8 cellular contexts compared by ENCODE assay signal in the genomic region with DNA sequence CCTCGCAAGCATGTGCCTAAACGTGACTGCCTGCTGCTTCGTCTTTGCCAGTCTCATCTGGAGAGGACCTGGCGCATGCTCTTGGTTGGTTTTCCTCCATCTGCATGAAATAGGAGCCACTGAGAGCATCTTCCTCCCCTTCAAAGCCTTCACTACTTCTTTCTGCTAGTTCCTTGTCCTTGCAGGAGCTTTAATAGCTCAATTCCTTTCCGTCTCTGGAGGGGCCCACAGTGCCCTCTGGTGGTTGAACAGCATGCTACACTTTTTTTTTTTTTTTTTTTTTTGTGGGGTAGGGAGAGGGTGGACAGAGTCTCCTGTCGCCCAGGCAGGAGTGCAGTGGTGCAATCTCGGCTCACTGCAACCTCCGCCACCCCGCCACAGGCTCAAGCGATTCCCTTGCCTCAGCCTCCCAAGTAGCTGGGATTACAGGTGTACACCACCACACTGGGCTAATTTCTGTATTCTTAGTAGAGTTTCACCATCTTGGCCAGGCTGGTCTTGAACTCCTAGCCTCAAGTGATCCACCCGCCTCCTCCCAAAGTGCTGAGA. TPM values are rescaled to one million over a fixed set of nuclear protein-coding genes. Genes with fewer than 3 reads are reported as not detected.
DNase-seq lines count a peak whose midpoint lies in the region; ATAC-seq and TF ChIP-seq lines count a peak whose summit lies in the region.

No MANE protein-coding gene starts in this region.

- no peaks in the 10 kb centered on the region for H3K27me3 Mint-ChIP-seq in osteocyte (ENCODE audit: unreplicated experiment)

- H3K79me2 ChIP-seq in GM23248 (ENCODE audit: insufficient read depth): no peaks in the 10 kb centered on the region

- no peaks in the 10 kb centered on the region for H3F3A ChIP-seq in GM23248 (ENCODE audit: insufficient read depth)

- DNase-seq in Ammon's horn (ENCODE audit: low spot score) (peak; percentile 52), GM23248 (peak; percentile 70), OCI-M1 (lab: John Stamatoyannopoulos, UW) (peak; percentile 82), fibroblast of the aortic adventitia (ENCODE audit: low read depth) (peak; percentile 67), osteocyte (ENCODE audit: extremely low spot score, unreplicated experiment) (peak; percentile 82), NCI-H128 (lab: John Stamatoyannopoulos, UW; ENCODE audit: unreplicated experiment) (no peak)
- DNase-seq in activated T-cell treated with anti-CD3 and anti-CD28 coated beads, Interleukin-2, amount 50 U/mL, for 48 hours: peak; percentile 77 to 78

- 0 out of 2 replicates have a peak overlapping the region, but pooled peaks have one; percentile 32 for H2AFZ ChIP-seq in GM23248

- no peaks in the 10 kb centered on the region for H3K36me3 Mint-ChIP-seq in osteocyte (ENCODE audit: unreplicated experiment)

- no peaks in the 10 kb centered on the region for H4K20me1 ChIP-seq in GM23248 (ENCODE audit: insufficient read depth)

- H3K27ac Mint-ChIP-seq in osteocyte (ENCODE audit: unreplicated experiment): no peak overlapping the region

- H3K9me3 ChIP-seq in GM23248 (ENCODE audit: low read depth): no peaks in the 10 kb centered on the region

- H3K27me3 ChIP-seq in GM23248 (replicated peaks; ENCODE audit: insufficient read depth): no peaks in the 10 kb centered on the region

- in situ Hi-C loops in GM23248 (cut with MboI): loop anchor here (5.0 kb wide), 1 partner anchor 153 kb away; no protein-coding TSS in a partner anchor

- no peaks in the 10 kb centered on the region for H3K36me3 ChIP-seq in GM23248 (ENCODE audit: low read depth)

- TF ChIP-seq CTCF in fibroblast of the aortic adventitia (IDR thresholded peaks at IDR 0.05; ENCODE audit: insufficient read depth, low read length): peak; percentile 78
- peak; percentile 77 for TF ChIP-seq CTCF in osteocyte (IDR thresholded peaks at IDR 0.05)

- H3K4me2 ChIP-seq in GM23248 (ENCODE audit: unreplicated experiment): no peak overlapping the region

- H3K9me2 ChIP-seq in GM23248 (ENCODE audit: insufficient read depth): no peaks in the 10 kb centered on the region

- H3K4me1 Mint-ChIP-seq in osteocyte (ENCODE audit: unreplicated experiment): no peaks in the 10 kb centered on the region

- WGBS in GM23248 (ENCODE audit: low coverage in 1 of 2, low lambda C conversion rate in 2 of 2, missing lambda C conversion rate in 2 of 2), 2 experiments: 27 to 37% methylated on average over 11 of the region's 11 CpGs

- no peak for ATAC-seq in GM18502 (IDR thresholded peaks at IDR 0.05; ENCODE audit: poor library complexity, unreplicated experiment)

- no peaks in the 10 kb centered on the region for H3K9me3 Mint-ChIP-seq in osteocyte (ENCODE audit: unreplicated experiment)

- no peak overlapping the region for H3K9ac ChIP-seq in GM23248

- no peak overlapping the region for H3K4me3 ChIP-seq in GM23248
- no peak overlapping the region for H3K4me3 ChIP-seq in fibroblast of the aortic adventitia (ENCODE audit: low read depth, low read length)

- H3K4me1 ChIP-seq in GM23248 (ENCODE audit: insufficient read depth): no peaks in the 10 kb centered on the region

- H3K27ac ChIP-seq in GM23248: no peak overlapping the region

- H3K4me3 Mint-ChIP-seq in osteocyte (ENCODE audit: unreplicated experiment): no peak overlapping the region

RNA-seq across cellular contexts. Expression of gene SP110, which starts 59.6 kb away (rescaled TPM):
- total RNA-seq in GM23248 (2014; rRNA removed; shearing (Covaris generic)): 11.6 and 24.3 TPM in 2 replicates
- polyA plus RNA-seq in GM23248 (2016; fragmentation: Nextera tagmentation; extraction: Ambion mirVana): 11.1 and 13.4 TPM in 2 replicates
- total RNA-seq in fibroblast of the aortic adventitia (ENCODE audit: low replicate concordance): 21.0 and 46.0 TPM in 2 replicates
- 23.6 and 24.1 TPM in 2 replicates for total RNA-seq in osteocyte
